ENCODE assay signal across 29 cellular contexts in the genomic region with DNA sequence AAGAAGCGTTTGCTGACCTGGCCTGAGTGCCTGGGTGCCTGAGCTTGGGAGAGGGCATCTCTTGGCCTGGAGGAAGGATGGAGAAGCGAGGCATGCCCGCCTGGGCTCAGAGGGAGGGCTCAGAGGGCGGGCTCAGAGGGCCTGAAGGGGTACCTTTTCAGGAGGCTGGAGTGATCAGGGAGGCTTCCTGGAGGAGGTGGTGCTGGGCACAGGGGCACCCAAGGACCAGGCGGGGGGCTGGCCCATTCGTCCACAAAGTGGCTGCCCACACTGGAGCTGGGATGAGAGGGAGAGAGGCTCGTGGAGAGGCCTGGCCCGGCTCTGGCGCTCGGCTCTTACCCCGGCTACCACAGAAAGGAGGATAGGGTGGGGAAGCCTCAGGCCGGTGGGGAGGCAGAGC. TPM values are rescaled to one million over a fixed set of nuclear protein-coding genes. Genes with fewer than 3 reads are reported as not detected.
"Had no signal": no experiment of that assay in that cellular context is flagged by ENCODE, and none has a peak within 500 bp of the region (broad histone marks: within the 10 kb centered on the region; RNA-seq: fewer than 3 reads in every experiment).

No MANE protein-coding gene starts in this region.

- H3K27me3 ChIP-seq: neural progenitor cell, ovary, right atrium auricular region, right lobe of liver, testis, thyroid gland, upper lobe of left lung had no signal

- H3K4me3 Mint-ChIP-seq: immature natural killer cell; mesothelial cell of epicardium; naive B cell; natural killer cell; nephron progenitor cell; neural progenitor cell; stimulated activated naive B cell treated with anti-CD40 and anti-IgM and Interleukin-4, amounts not matched to agents 10 μg/mL and 1 μg/mL and 100 μg/mL, for 72 hours had no signal

- H3K36me3 ChIP-seq: neural progenitor cell, ovary, transverse colon had no signal

- H3K27ac Mint-ChIP-seq: immature natural killer cell; mesothelial cell of epicardium; naive B cell; natural killer cell; nephron progenitor cell; neural progenitor cell; progenitor cell of endocrine pancreas; stimulated activated naive B cell treated with anti-CD40 and anti-IgM and Interleukin-4, amounts not matched to agents 10 μg/mL and 1 μg/mL and 100 μg/mL, for 72 hours had no signal

- FAIRE-seq: islet of Langerhans, kidney had no signal

- ATAC-seq: left colon; natural killer cell; stimulated activated naive B cell treated with anti-CD40 and anti-IgM and Interleukin-4, amounts not matched to agents 10 μg/mL and 1 μg/mL and 100 μg/mL, for 72 hours; stimulated activated naive CD8-positive, alpha-beta T cell treated with anti-CD3 and anti-CD28 coated beads, Interleukin-15, Interleukin-2, amounts not matched to agents 100 U/mL and 50 U/mL, for 24 hours had no signal

- H3K4me1 Mint-ChIP-seq: immature natural killer cell, naive B cell, natural killer cell had no signal

- DNase-seq: hypothalamus; immature natural killer cell; kidney; left colon; left ventricle myocardium inferior; mesendoderm; naive B cell; natural killer cell; nephron progenitor cell; ovary; right lobe of liver; stimulated activated CD4-positive, alpha-beta T cell treated with anti-CD3 and anti-CD28 coated beads, Interleukin-1b, Interleukin-23, amount 100 ng/mL, for 48 hours; stimulated activated CD4-positive, alpha-beta T cell treated with anti-CD3 and anti-CD28 coated beads, Interleukin-2, amount 100 ng/mL, for 48 hours; stimulated activated CD4-positive, alpha-beta T cell treated with anti-CD3 and anti-CD28 coated beads, Interleukin-4, amount 100 ng/mL, for 4 hours; stimulated activated CD8-positive, alpha-beta memory T cell treated with anti-CD3 and anti-CD28 coated beads, Interleukin-4, amount 100 ng/mL, for 48 hours; stimulated activated naive B cell treated with anti-CD40 and anti-IgM and Interleukin-4, amounts not matched to agents 10 μg/mL and 1 μg/mL and 100 μg/mL, for 72 hours; stimulated activated naive CD8-positive, alpha-beta T cell treated with anti-CD3 and anti-CD28 coated beads, Interleukin-15, Interleukin-2, amounts not matched to agents 100 U/mL and 50 U/mL, for 24 hours; stomach; testis; thyroid gland; transverse colon had no signal

- H3K4me1 ChIP-seq: left ventricle myocardium inferior, right atrium auricular region, right lobe of liver, stomach, testis, thyroid gland, transverse colon, upper lobe of left lung had no signal

- H3K36me3 Mint-ChIP-seq: immature natural killer cell; naive B cell; natural killer cell; neural progenitor cell; stimulated activated naive B cell treated with anti-CD40 and anti-IgM and Interleukin-4, amounts not matched to agents 10 μg/mL and 1 μg/mL and 100 μg/mL, for 72 hours had no signal

- H3K4me3 ChIP-seq: left ventricle myocardium inferior, lung, neural progenitor cell, ovary, right atrium auricular region, right lobe of liver, smooth muscle cell, stomach, testis, thyroid gland, transverse colon, upper lobe of left lung had no signal

- H3K9me3 ChIP-seq: left ventricle myocardium inferior, ovary, right atrium auricular region, right lobe of liver, stomach, testis, thyroid gland, transverse colon, upper lobe of left lung had no signal

- H3K9me3 Mint-ChIP-seq: immature natural killer cell; mesothelial cell of epicardium; naive B cell; natural killer cell; nephron progenitor cell; neural progenitor cell; stimulated activated naive B cell treated with anti-CD40 and anti-IgM and Interleukin-4, amounts not matched to agents 10 μg/mL and 1 μg/mL and 100 μg/mL, for 72 hours had no signal

- H3K27ac ChIP-seq: left ventricle myocardium inferior, ovary, right atrium auricular region, right lobe of liver, stomach, testis, thyroid gland, transverse colon, upper lobe of left lung had no signal

- H3K4me2 ChIP-seq: smooth muscle cell had no signal

- H3K9ac ChIP-seq: neural progenitor cell had no signal

- H2AFZ ChIP-seq: neural progenitor cell had no signal

RNA-seq across cellular contexts. Expression of gene ASS1, which starts 32.8 kb away (rescaled TPM):
- polyA plus RNA-seq: immature natural killer cell had no signal
